In the genomic region with DNA sequence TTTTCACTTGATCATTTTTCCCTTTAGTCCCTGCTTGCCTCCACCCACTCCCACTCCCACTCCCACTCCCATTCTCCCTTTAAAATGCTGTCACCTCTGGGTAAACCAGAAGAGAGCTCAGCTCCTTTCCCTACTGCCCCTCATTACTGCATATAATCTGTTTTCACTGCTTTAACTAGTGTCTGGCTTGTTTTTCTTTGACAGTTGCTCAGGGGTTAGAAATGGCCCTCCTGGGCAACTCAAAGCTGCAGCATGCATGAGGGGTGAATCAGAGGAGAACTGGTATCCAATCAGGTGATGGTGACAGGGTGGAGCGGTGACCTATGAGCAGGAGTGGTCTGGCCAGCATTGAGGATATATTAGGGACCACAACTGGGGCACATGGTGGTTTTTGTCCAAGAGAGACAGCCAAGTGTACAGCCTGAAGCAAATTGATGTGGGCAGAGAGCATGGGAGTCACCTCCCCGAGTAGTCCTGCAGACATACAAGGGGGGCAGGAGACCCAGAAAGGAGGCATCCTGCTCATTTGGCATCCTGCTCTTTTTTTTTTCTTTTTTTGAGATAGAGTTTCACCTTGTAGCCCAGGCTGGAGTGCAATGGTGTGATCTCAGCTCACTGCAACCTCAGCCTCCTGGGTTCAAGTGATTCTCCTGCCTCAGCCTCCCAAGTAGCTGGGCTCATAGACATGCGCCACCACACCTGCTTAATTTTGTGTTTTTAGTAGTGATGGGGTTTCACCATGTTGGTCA, we compare ENCODE assay signal across 8 cellular contexts.
A peak's percentile ranks its signal among the peaks of the same experiment; 100 is the strongest.
DNase-seq lines count a peak whose midpoint lies in the region; ATAC-seq and TF ChIP-seq lines count a peak whose summit lies in the region.

No MANE protein-coding gene starts in this region.

- no peak overlapping the region for H3K27ac Mint-ChIP-seq in activated naive CD8-positive, alpha-beta T cell treated with anti-CD3 and anti-CD28 coated beads, Interleukin-2, amount 50 U/mL, for 24 hours

- no peaks in the 10 kb centered on the region for H3K36me3 Mint-ChIP-seq in activated naive CD8-positive, alpha-beta T cell treated with anti-CD3 and anti-CD28 coated beads, Interleukin-2, amount 50 U/mL, for 24 hours (ENCODE audit: low read depth)

- no peaks in the 10 kb centered on the region for H3K9me3 Mint-ChIP-seq in activated naive CD8-positive, alpha-beta T cell treated with anti-CD3 and anti-CD28 coated beads, Interleukin-2, amount 50 U/mL, for 24 hours

- H3K4me3 Mint-ChIP-seq in activated naive CD8-positive, alpha-beta T cell treated with anti-CD3 and anti-CD28 coated beads, Interleukin-2, amount 50 U/mL, for 24 hours = no peak overlapping the region

- H3K4me3 ChIP-seq in WI38 (ENCODE audit: low read depth, low read length) = peak overlapping the region; percentile 18; the same call in 1 of the 2 replicates

- no peaks in the 10 kb centered on the region for H3K4me1 Mint-ChIP-seq in activated naive CD8-positive, alpha-beta T cell treated with anti-CD3 and anti-CD28 coated beads, Interleukin-2, amount 50 U/mL, for 24 hours

- TF ChIP-seq CTCF in WI38 (IDR thresholded peaks at IDR 0.05; ENCODE audit: low read depth, low read length) = no peak

- ATAC-seq in HG02588 (IDR thresholded peaks at IDR 0.05; ENCODE audit: unreplicated experiment) = no peak
- ATAC-seq in activated naive CD8-positive, alpha-beta T cell treated with anti-CD3 and anti-CD28 coated beads, Interleukin-2, amount 50 U/mL, for 24 hours = no peak

- DNase-seq in HCEC 1CT (peak; percentile 83), hepatic stellate cell (ENCODE audit: low spot score) (peak; percentile 93), smooth muscle cell of the brain vasculature (ENCODE audit: low read depth, low spot score) (peak; percentile 28), NCI-H146 (lab: John Stamatoyannopoulos, UW) (no peak), activated gamma-delta T cell treated with Interleukin-2 at 50 U/mL for 16 hours (no peak)
- no peak for DNase-seq in activated naive CD8-positive, alpha-beta T cell treated with anti-CD3 and anti-CD28 coated beads, Interleukin-2, amount 50 U/mL, for 24 hours

- H3K27me3 Mint-ChIP-seq in activated naive CD8-positive, alpha-beta T cell treated with anti-CD3 and anti-CD28 coated beads, Interleukin-2, amount 50 U/mL, for 24 hours = no peaks in the 10 kb centered on the region

Comparison
In these comparisons a context has a peak if more than half of its experiments do, and no peak if none do; other contexts are left out.
1. DNase-seq: peak in HCEC 1CT (single experiment), hepatic stellate cell (single experiment) and smooth muscle cell of the brain vasculature (single experiment); none in NCI-H146 (single experiment), activated naive CD8-positive, alpha-beta T cell treated with anti-CD3 and anti-CD28 coated beads, Interleukin-2, amount 50 U/mL, for 24 hours (single experiment) and activated gamma-delta T cell treated with Interleukin-2 at 50 U/mL for 16 hours (single experiment).